ENCODE assay signal across 25 cellular contexts in genomic region chr4:43264730-43265129, GRCh38.
DNase-seq lines count a peak whose midpoint lies in the region; ATAC-seq, FAIRE-seq and TF ChIP-seq lines count a peak whose summit lies in the region.
"Had no signal": no experiment of that assay in that cellular context is flagged by ENCODE, and none has a peak within 500 bp of the region (broad histone marks: within the 10 kb centered on the region; RNA-seq: fewer than 3 reads in every experiment).

No MANE protein-coding gene starts in this region.

- no peak for TF ChIP-seq CTCF in IMR-90 (conservative IDR thresholded peaks at IDR 0.05; ENCODE audit: low read depth, low read length)
- TF ChIP-seq CTCF in K562 (IDR thresholded peaks at IDR 0.05 in 2 of 3, conservative IDR thresholded peaks at IDR 0.05 in 1 of 3; ENCODE audit: insufficient read depth in 2 of 3, low read depth in 1 of 3, low read length in 3 of 3), result no peak
- TF ChIP-seq CTCF in mammary epithelial cell (conservative IDR thresholded peaks at IDR 0.05 in 1 of 2, IDR thresholded peaks at IDR 0.05 in 1 of 2; ENCODE audit: extremely low read depth in 1 of 2, insufficient read depth in 1 of 2, low read depth in 1 of 2, low read length in 2 of 2), result no peak

- no TSS peak for BruUV-seq in IMR-90 (replicated peaks; lab: Mats Ljungman, UMichigan)
- no TSS peak for BruUV-seq in K562 (replicated peaks; lab: Mats Ljungman, UMichigan)
- BruUV-seq in mammary epithelial cell (replicated peaks; lab: Mats Ljungman, UMichigan), result no TSS peak

- H3K9ac ChIP-seq in IMR-90 (ENCODE audit: low read depth, low read length) (no peak overlapping the region), K562 (ENCODE audit: insufficient read depth in 1 of 2, low read depth in 2 of 2, low read length in 2 of 2) (no peak overlapping the region), mammary epithelial cell (ENCODE audit: insufficient read depth, low read length) (no peak overlapping the region)
- H3K9ac ChIP-seq: BLaER1 had no signal

- H2AK5ac ChIP-seq in IMR-90 (ENCODE audit: low read depth, low read length), result no peak overlapping the region

- H4K20me1 ChIP-seq in IMR-90 (ENCODE audit: insufficient read depth, low read length), result no peaks in the 10 kb centered on the region
- H4K20me1 ChIP-seq in K562 (replicated peaks; ENCODE audit: control insufficient read depth, insufficient read depth, low read length), result no peaks in the 10 kb centered on the region
- H4K20me1 ChIP-seq in mammary epithelial cell (ENCODE audit: insufficient read depth, low read length), result no peaks in the 10 kb centered on the region
- H4K20me1 ChIP-seq: BLaER1 had no signal

- H3K23ac ChIP-seq in IMR-90 (ENCODE audit: low read depth, low read length), result no peak overlapping the region

- dilution Hi-C loops in IMR-90 (cut with HindIII; ENCODE audit: low sequenced_read_pairs, unreplicated experiment) (no loop called here), mammary epithelial cell (cut with HindIII; ENCODE audit: low sequenced_read_pairs) (no loop called here)

- no peak for TF ChIP-seq EP300 in K562 (IDR thresholded peaks at IDR 0.05; ENCODE audit: low read length)

- H3K14ac ChIP-seq in IMR-90 (replicated peaks; ENCODE audit: low read depth, low read length), result no peak overlapping the region

- no peak overlapping the region for H2BK120ac ChIP-seq in IMR-90 (ENCODE audit: low read depth, low read length)

- H2BK20ac ChIP-seq in IMR-90 (ENCODE audit: low read depth, low read length), result no peak overlapping the region

- no peak overlapping the region for H2BK15ac ChIP-seq in IMR-90 (ENCODE audit: low read depth, low read length)

- no peaks in the 10 kb centered on the region for H3K79me1 ChIP-seq in IMR-90 (ENCODE audit: low read depth in 1 of 2, low read length in 2 of 2)

- H3K4me3 ChIP-seq in IMR-90 (ENCODE audit: insufficient read depth, low read depth, low read length) (no peak overlapping the region), K562 (no peak overlapping the region), mammary epithelial cell (replicated peaks in 1 of 3; ENCODE audit: insufficient read depth in 1 of 3, low read depth in 2 of 3, low read length in 3 of 3) (no peak overlapping the region)
- H3K4me3 ChIP-seq: BLaER1, GM12878 had no signal

- TF ChIP-seq RAD21 in IMR-90 (IDR thresholded peaks at IDR 0.05; ENCODE audit: low read length) (no peak), K562 (CRISPR knock-in tag; conservative IDR thresholded peaks at IDR 0.05 in 1 of 2, IDR thresholded peaks at IDR 0.05 in 1 of 2) (no peak)

- no peak overlapping the region for H4K5ac ChIP-seq in IMR-90 (ENCODE audit: low read depth, low read length)

- POLR2A ChIA-PET in IMR-90 (lab: Charles Lee; ENCODE audit: unreplicated experiment) (no interaction called here), K562 (lab: Yijun Ruan, JAX) (no interaction called here)

- in situ Hi-C loops in IMR-90 (cut with MboI; ENCODE audit: low sequenced_read_pairs), result no loop called here
- in situ Hi-C loops in K562 (cut with MboI), result no loop called here
- in situ Hi-C loops in mammary epithelial cell (cut with MboI; ENCODE audit: low sequenced_read_pairs in 2 of 2), result no loop called here

- H3K9me1 ChIP-seq in IMR-90 (ENCODE audit: insufficient read depth, low read length) (no peaks in the 10 kb centered on the region), K562 (ENCODE audit: control insufficient read depth, insufficient read depth, low read length) (no peaks in the 10 kb centered on the region)

- H3K79me2 ChIP-seq in K562 (ENCODE audit: control insufficient read depth, insufficient read depth, low read length), result no peaks in the 10 kb centered on the region
- no peaks in the 10 kb centered on the region for H3K79me2 ChIP-seq in mammary epithelial cell (ENCODE audit: insufficient read depth, low read length)

- no peak overlapping the region for H4K8ac ChIP-seq in IMR-90 (ENCODE audit: low read depth in 2 of 2, low read length in 2 of 2)

- H2AFZ ChIP-seq in IMR-90 (replicated peaks; ENCODE audit: low read length, poor library complexity), result no peak overlapping the region
- H2AFZ ChIP-seq in K562 (ENCODE audit: low read depth, low read length), result no peak overlapping the region
- no peak overlapping the region for H2AFZ ChIP-seq in mammary epithelial cell (ENCODE audit: low read depth, low read length)

- no peak overlapping the region for H4K91ac ChIP-seq in IMR-90 (ENCODE audit: insufficient read depth, low read depth, low read length)

- intact Hi-C loops in IMR-90 (cut with micrococcal nuclease), result no loop called here
- intact Hi-C loops in K562 (cut with micrococcal nuclease), result no loop called here
- intact Hi-C loops in mammary epithelial cell (cut with micrococcal nuclease), result no loop called here

- no peak overlapping the region for H2AK9ac ChIP-seq in IMR-90 (replicated peaks; ENCODE audit: low read depth, low read length, poor library complexity)

- ATAC-seq in IMR-90 (ENCODE audit: low read depth) (no peak), K562 (no peak)
- ATAC-seq: GM12878 had no signal

- H3K27ac ChIP-seq in IMR-90 (ENCODE audit: insufficient read depth, low read length), result no peak overlapping the region
- no peak overlapping the region for H3K27ac ChIP-seq in K562 (ENCODE audit: extremely low read depth, low read depth, low read length)
- H3K27ac ChIP-seq in mammary epithelial cell (ENCODE audit: insufficient read depth, low read depth, low read length), result no peak overlapping the region
- H3K27ac ChIP-seq: BLaER1 had no signal

- FAIRE-seq in K562 (lab: Jason Lieb, UNC) (no peak), islet of Langerhans (lab: Jason Lieb, UNC) (peak; percentile 9)
- FAIRE-seq: A204.1, GM12878, GM12892, GM18507 had no signal

- H3K56ac ChIP-seq in IMR-90 (ENCODE audit: extremely low read depth, insufficient read depth, low read length), result no peak overlapping the region

- no peaks in the 10 kb centered on the region for H3K36me3 ChIP-seq in IMR-90 (ENCODE audit: control insufficient read depth, insufficient read depth, low read length)
- H3K36me3 ChIP-seq in K562 (ENCODE audit: control insufficient read depth, insufficient read depth, low read length), result no peaks in the 10 kb centered on the region
- H3K36me3 ChIP-seq in mammary epithelial cell (ENCODE audit: insufficient read depth, low read length), result no peaks in the 10 kb centered on the region
- H3K36me3 ChIP-seq: BE2C, BLaER1 had no signal

- H2BK5ac ChIP-seq in IMR-90 (ENCODE audit: low read depth, low read length, poor library complexity, severe bottlenecking), result no peak overlapping the region

- H3K4ac ChIP-seq in IMR-90 (ENCODE audit: low read depth, low read length), result no peak overlapping the region

- DNase-seq in IMR-90 (no peak), K562 (ENCODE audit: extremely low read depth in 1 of 4, low spot score in 3 of 4) (no peak), mammary epithelial cell (no peak)
- no peak for DNase-seq in activated naive CD4-positive, alpha-beta T cell treated with Interleukin-2 at 50 U/mL for 16 hours
- DNase-seq: 8988T; ACHN; BE2C; C1 segment of cervical spinal cord; CD4-positive, alpha-beta memory T cell; CD4-positive, CD25-positive, alpha-beta regulatory T cell; CD8-positive, alpha-beta memory T cell; COR-L47; DMS 273 treated with DMSO at 0.1 percent for 48 hours; DMS153; DMS53; DMS79; DND-41; EL; GDM1 had no signal

- H3K4me2 ChIP-seq in IMR-90 (ENCODE audit: low read depth, low read length), result no peak overlapping the region
- no peak overlapping the region for H3K4me2 ChIP-seq in K562 (ENCODE audit: insufficient read depth, low read length)
- no peak overlapping the region for H3K4me2 ChIP-seq in mammary epithelial cell (ENCODE audit: insufficient read depth, low read depth, low read length)
- H3K4me2 ChIP-seq: BLaER1 had no signal

- CTCF ChIA-PET in IMR-90 (lab: Yijun Ruan, JAX), result no interaction called here
- CTCF ChIA-PET in K562 (lab: Yijun Ruan, JAX; ENCODE audit: low intra/inter-chr PET ratio), result no interaction called here
- CTCF ChIA-PET in mammary epithelial cell (lab: Charles Lee; ENCODE audit: low non-redundant PET), result no interaction called here

- H3K27me3 ChIP-seq in IMR-90 (ENCODE audit: control insufficient read depth, insufficient read depth, low read length), result no peaks in the 10 kb centered on the region
- H3K27me3 ChIP-seq in K562 (ENCODE audit: control insufficient read depth in 2 of 2, insufficient read depth in 2 of 2, low read length in 2 of 2), result no peaks in the 10 kb centered on the region
- no peaks in the 10 kb centered on the region for H3K27me3 ChIP-seq in mammary epithelial cell (ENCODE audit: insufficient read depth, low read length)
- H3K27me3 ChIP-seq: BE2C, BLaER1 had no signal

- no peaks in the 10 kb centered on the region for H3K9me3 ChIP-seq in IMR-90 (ENCODE audit: control insufficient read depth, insufficient read depth, low read length)
- no peaks in the 10 kb centered on the region for H3K9me3 ChIP-seq in K562 (replicated peaks; ENCODE audit: control insufficient read depth, insufficient read depth, low read depth, low read length)
- H3K9me3 ChIP-seq in mammary epithelial cell (replicated peaks; ENCODE audit: insufficient read depth, low read length), result no peaks in the 10 kb centered on the region
- H3K9me3 ChIP-seq: BE2C had no signal

- no peaks in the 10 kb centered on the region for H3K4me1 ChIP-seq in IMR-90 (ENCODE audit: control insufficient read depth, insufficient read depth, low read length)
- H3K4me1 ChIP-seq in K562 (replicated peaks in 1 of 2; ENCODE audit: control insufficient read depth in 2 of 2, insufficient read depth in 2 of 2, low read length in 2 of 2), result no peaks in the 10 kb centered on the region
- H3K4me1 ChIP-seq in mammary epithelial cell (ENCODE audit: insufficient read depth, low read length), result no peaks in the 10 kb centered on the region
- H3K4me1 ChIP-seq: BE2C, BLaER1 had no signal

- TF ChIP-seq POLR2A in IMR-90 (IDR thresholded peaks at IDR 0.05; ENCODE audit: low read depth, low read length) (no peak), K562 (conservative IDR thresholded peaks at IDR 0.05) (no peak)

- no peak overlapping the region for H3K18ac ChIP-seq in IMR-90 (ENCODE audit: low read depth, low read length)

TF ChIP-seq in IMR-90, 13 proteins besides CTCF, POLR2A, EP300 and RAD21:
- TF ChIP-seq MAFK (IDR thresholded peaks at IDR 0.05; ENCODE audit: low read depth, low read length) (peak; percentile 80), BHLHE40 (IDR thresholded peaks at IDR 0.05; ENCODE audit: low read depth, low read length) (no peak)

TF ChIP-seq in K562, 482 proteins besides CTCF, POLR2A, EP300 and RAD21 (continues in another document):
- peak; percentile 27; the same call in 1 of the 2 replicates for TF ChIP-seq MAFK (IDR thresholded peaks at IDR 0.05; ENCODE audit: low read length)
- no peak for TF ChIP-seq POU5F1 (IDR thresholded peaks at IDR 0.05; ENCODE audit: borderline replicate concordance, low read depth, low read length, partially characterized antibody)
- TF ChIP-seq MAFF (IDR thresholded peaks at IDR 0.05; ENCODE audit: low read length), result peak; percentile 6; the same call in 1 of the 2 replicates
- TF ChIP-seq ZNF445 (CRISPR knock-in tag; IDR thresholded peaks at IDR 0.05; ENCODE audit: low read depth), result no peak
- TF ChIP-seq ZNF12 (CRISPR knock-in tag; IDR thresholded peaks at IDR 0.05), result no peak
